Comparison of ENCODE assay signal across 9 cellular contexts in genomic region chr4:151887151-151887815, GRCh38.
A peak's percentile ranks its signal among the peaks of the same experiment; 100 is the strongest.
DNase-seq lines count a peak whose midpoint lies in the region; ATAC-seq, FAIRE-seq and TF ChIP-seq lines count a peak whose summit lies in the region.
"Had no signal": no experiment of that assay in that cellular context is flagged by ENCODE, and none has a peak within 500 bp of the region (broad histone marks: within the 10 kb centered on the region; RNA-seq: fewer than 3 reads in every experiment).

No MANE protein-coding gene starts in this region.

- intact Hi-C loops in activated CD8-positive, alpha-beta T cell treated with anti-CD3 and anti-CD28 coated beads for 36 hours (cut with micrococcal nuclease), result no loop called here
- intact Hi-C loops in activated T-helper 1 cell treated with anti-CD3 and anti-CD28 coated beads, Interleukin-12 subunit alpha, Interleukin-12 subunit beta, Interleukin-2, Interleukin-4 antibody, amounts not matched to agents 30 ng/mL and 10 ng/mL and 1 ng/mL, durations not matched to agents 14 hours and 24 hours and 36 hours (cut with micrococcal nuclease), result loop anchor here (5.0 to 10.0 kb wide), 3 partner anchors 185 to 478 kb away; no protein-coding TSS in a partner anchor

- H3K4me3 Mint-ChIP-seq in activated CD8-positive, alpha-beta T cell treated with anti-CD3 and anti-CD28 coated beads for 36 hours, result no peak overlapping the region
- H3K4me3 Mint-ChIP-seq in activated CD8-positive, alpha-beta T cell treated with anti-CD3 and anti-CD28 coated beads, Interleukin-2, amount 10 ng/mL, durations not matched to agents 7 days and 5 days, result no peak overlapping the region
- no peak overlapping the region for H3K4me3 Mint-ChIP-seq in stimulated activated memory B cell treated with anti-CD40 and anti-IgM and Interleukin-4, amounts not matched to agents 10 μg/mL and 1 μg/mL and 100 μg/mL, for 72 hours
- H3K4me3 Mint-ChIP-seq in activated T-helper 1 cell treated with anti-CD3 and anti-CD28 coated beads, Interleukin-12 subunit alpha, Interleukin-12 subunit beta, Interleukin-2, Interleukin-4 antibody, amounts not matched to agents 30 ng/mL and 10 ng/mL and 1 ng/mL, durations not matched to agents 14 hours and 24 hours and 36 hours, result no peak overlapping the region

- no peaks in the 10 kb centered on the region for H3K36me3 Mint-ChIP-seq in activated CD8-positive, alpha-beta T cell treated with anti-CD3 and anti-CD28 coated beads for 36 hours (ENCODE audit: low read depth)
- H3K36me3 Mint-ChIP-seq in activated CD8-positive, alpha-beta T cell treated with anti-CD3 and anti-CD28 coated beads, Interleukin-2, amount 10 ng/mL, durations not matched to agents 7 days and 5 days (ENCODE audit: low read depth), result no peaks in the 10 kb centered on the region
- H3K36me3 Mint-ChIP-seq in stimulated activated memory B cell treated with anti-CD40 and anti-IgM and Interleukin-4, amounts not matched to agents 10 μg/mL and 1 μg/mL and 100 μg/mL, for 72 hours, result no peaks in the 10 kb centered on the region
- no peaks in the 10 kb centered on the region for H3K36me3 Mint-ChIP-seq in activated T-helper 1 cell treated with anti-CD3 and anti-CD28 coated beads, Interleukin-12 subunit alpha, Interleukin-12 subunit beta, Interleukin-2, Interleukin-4 antibody, amounts not matched to agents 30 ng/mL and 10 ng/mL and 1 ng/mL, durations not matched to agents 14 hours and 24 hours and 36 hours (ENCODE audit: low read depth)

- no peak for DNase-seq in activated CD8-positive, alpha-beta T cell treated with anti-CD3 and anti-CD28 coated beads for 36 hours
- DNase-seq in activated CD8-positive, alpha-beta T cell treated with anti-CD3 and anti-CD28 coated beads, Interleukin-2, amount 10 ng/mL, durations not matched to agents 7 days and 5 days, result no peak
- DNase-seq in RCC 7860 (ENCODE audit: low spot score) (peak; percentile 44), mesenteric fat pad (ENCODE audit: low spot score) (no peak), DMS53 treated with DMSO at 0.1 percent for 48 hours (lab: John Stamatoyannopoulos, UW; ENCODE audit: unreplicated experiment) (no peak)
- no peak for DNase-seq in activated T-helper 1 cell treated with anti-CD3 and anti-CD28 coated beads, Interleukin-12 subunit alpha, Interleukin-12 subunit beta, Interleukin-2, Interleukin-4 antibody, amounts not matched to agents 30 ng/mL and 10 ng/mL and 1 ng/mL, durations not matched to agents 14 hours and 24 hours and 36 hours (ENCODE audit: low spot score)
- DNase-seq: head of caudate nucleus had no signal

- no peak overlapping the region for H3K27ac Mint-ChIP-seq in activated CD8-positive, alpha-beta T cell treated with anti-CD3 and anti-CD28 coated beads for 36 hours
- H3K27ac Mint-ChIP-seq in activated CD8-positive, alpha-beta T cell treated with anti-CD3 and anti-CD28 coated beads, Interleukin-2, amount 10 ng/mL, durations not matched to agents 7 days and 5 days, result no peak overlapping the region
- H3K27ac Mint-ChIP-seq in stimulated activated memory B cell treated with anti-CD40 and anti-IgM and Interleukin-4, amounts not matched to agents 10 μg/mL and 1 μg/mL and 100 μg/mL, for 72 hours, result peak overlapping the region; percentile 54
- no peak overlapping the region for H3K27ac Mint-ChIP-seq in activated T-helper 1 cell treated with anti-CD3 and anti-CD28 coated beads, Interleukin-12 subunit alpha, Interleukin-12 subunit beta, Interleukin-2, Interleukin-4 antibody, amounts not matched to agents 30 ng/mL and 10 ng/mL and 1 ng/mL, durations not matched to agents 14 hours and 24 hours and 36 hours

- H3K4me1 Mint-ChIP-seq in activated CD8-positive, alpha-beta T cell treated with anti-CD3 and anti-CD28 coated beads for 36 hours (ENCODE audit: low read depth), result peaks cover 19% of the 10 kb centered on the region
- H3K4me1 Mint-ChIP-seq in activated CD8-positive, alpha-beta T cell treated with anti-CD3 and anti-CD28 coated beads, Interleukin-2, amount 10 ng/mL, durations not matched to agents 7 days and 5 days (ENCODE audit: low read depth), result peaks cover 18% of the 10 kb centered on the region
- peaks cover 15% of the 10 kb centered on the region for H3K4me1 Mint-ChIP-seq in stimulated activated memory B cell treated with anti-CD40 and anti-IgM and Interleukin-4, amounts not matched to agents 10 μg/mL and 1 μg/mL and 100 μg/mL, for 72 hours
- peaks cover 20% of the 10 kb centered on the region for H3K4me1 Mint-ChIP-seq in activated T-helper 1 cell treated with anti-CD3 and anti-CD28 coated beads, Interleukin-12 subunit alpha, Interleukin-12 subunit beta, Interleukin-2, Interleukin-4 antibody, amounts not matched to agents 30 ng/mL and 10 ng/mL and 1 ng/mL, durations not matched to agents 14 hours and 24 hours and 36 hours (ENCODE audit: low read depth)

- TF ChIP-seq CTCF in activated CD8-positive, alpha-beta T cell treated with anti-CD3 and anti-CD28 coated beads for 36 hours (IDR thresholded peaks at IDR 0.05), result no peak

- CTCF ChIA-PET in activated CD8-positive, alpha-beta T cell treated with anti-CD3 and anti-CD28 coated beads for 36 hours (lab: Charles Lee), result interaction anchor here (0.7 to 1.6 kb wide), 3 partner anchors 30 to 86 kb away, joined by 3 read pairs; no protein-coding TSS in a partner anchor
- CTCF ChIA-PET in activated CD8-positive, alpha-beta T cell treated with anti-CD3 and anti-CD28 coated beads, Interleukin-2, amount 10 ng/mL, durations not matched to agents 7 days and 5 days (lab: Charles Lee), result interaction anchor here (1.0 kb wide), 1 partner anchor 22 kb away, joined by 3 read pairs; no protein-coding TSS in a partner anchor

- no peak for FAIRE-seq in RCC 7860 (lab: Jason Lieb, UNC)

- POLR2A ChIA-PET in activated CD8-positive, alpha-beta T cell treated with anti-CD3 and anti-CD28 coated beads for 36 hours (lab: Charles Lee), result no interaction called here
- POLR2A ChIA-PET in activated CD8-positive, alpha-beta T cell treated with anti-CD3 and anti-CD28 coated beads, Interleukin-2, amount 10 ng/mL, durations not matched to agents 7 days and 5 days (lab: Charles Lee), result no interaction called here

- no peaks in the 10 kb centered on the region for H3K9me3 Mint-ChIP-seq in activated CD8-positive, alpha-beta T cell treated with anti-CD3 and anti-CD28 coated beads for 36 hours
- H3K9me3 Mint-ChIP-seq in activated CD8-positive, alpha-beta T cell treated with anti-CD3 and anti-CD28 coated beads, Interleukin-2, amount 10 ng/mL, durations not matched to agents 7 days and 5 days (ENCODE audit: insufficient read depth), result no peaks in the 10 kb centered on the region
- H3K9me3 Mint-ChIP-seq in stimulated activated memory B cell treated with anti-CD40 and anti-IgM and Interleukin-4, amounts not matched to agents 10 μg/mL and 1 μg/mL and 100 μg/mL, for 72 hours, result no peaks in the 10 kb centered on the region
- H3K9me3 Mint-ChIP-seq in activated T-helper 1 cell treated with anti-CD3 and anti-CD28 coated beads, Interleukin-12 subunit alpha, Interleukin-12 subunit beta, Interleukin-2, Interleukin-4 antibody, amounts not matched to agents 30 ng/mL and 10 ng/mL and 1 ng/mL, durations not matched to agents 14 hours and 24 hours and 36 hours, result peaks cover 3% of the 10 kb centered on the region

- no peaks in the 10 kb centered on the region for H3K27me3 Mint-ChIP-seq in activated CD8-positive, alpha-beta T cell treated with anti-CD3 and anti-CD28 coated beads for 36 hours
- no peaks in the 10 kb centered on the region for H3K27me3 Mint-ChIP-seq in activated CD8-positive, alpha-beta T cell treated with anti-CD3 and anti-CD28 coated beads, Interleukin-2, amount 10 ng/mL, durations not matched to agents 7 days and 5 days (ENCODE audit: low read depth)
- H3K27me3 Mint-ChIP-seq in stimulated activated memory B cell treated with anti-CD40 and anti-IgM and Interleukin-4, amounts not matched to agents 10 μg/mL and 1 μg/mL and 100 μg/mL, for 72 hours, result no peaks in the 10 kb centered on the region
- peaks cover 9% of the 10 kb centered on the region for H3K27me3 Mint-ChIP-seq in activated T-helper 1 cell treated with anti-CD3 and anti-CD28 coated beads, Interleukin-12 subunit alpha, Interleukin-12 subunit beta, Interleukin-2, Interleukin-4 antibody, amounts not matched to agents 30 ng/mL and 10 ng/mL and 1 ng/mL, durations not matched to agents 14 hours and 24 hours and 36 hours (ENCODE audit: insufficient read depth)

- peak; percentile 34 for ATAC-seq in activated CD8-positive, alpha-beta T cell treated with anti-CD3 and anti-CD28 coated beads for 36 hours
- ATAC-seq in activated CD8-positive, alpha-beta T cell treated with anti-CD3 and anti-CD28 coated beads, Interleukin-2, amount 10 ng/mL, durations not matched to agents 7 days and 5 days, result no peak
- ATAC-seq in HG02973 (IDR thresholded peaks at IDR 0.05; ENCODE audit: unreplicated experiment), result peak; percentile 70
- peak; percentile 84 for ATAC-seq in stimulated activated memory B cell treated with anti-CD40 and anti-IgM and Interleukin-4, amounts not matched to agents 10 μg/mL and 1 μg/mL and 100 μg/mL, for 72 hours
